In genomic region chr9:16618524-16618923, GRCh38 we compare ENCODE assay signal across 19 cellular contexts.
"Had no signal": no experiment of that assay in that cellular context is flagged by ENCODE, and none has a peak within 500 bp of the region (broad histone marks: within the 10 kb centered on the region; RNA-seq: fewer than 3 reads in every experiment).

No MANE protein-coding gene starts in this region.

- H3K9me3 ChIP-seq: suprapubic skin, transverse colon, vagina had no signal

- H3K36me3 ChIP-seq: suprapubic skin, transverse colon, vagina had no signal

- H3K4me3 ChIP-seq: smooth muscle cell, suprapubic skin, transverse colon, vagina had no signal

- H3K27ac ChIP-seq: suprapubic skin, vagina had no signal

- ATAC-seq: activated CD4-positive, alpha-beta T cell treated with anti-CD3 and anti-CD28 coated beads for 36 hours; left lobe of liver; right cardiac atrium; stimulated activated naive CD8-positive, alpha-beta T cell treated with anti-CD3 and anti-CD28 coated beads, Interleukin-15, amount 100 ng/mL, for 72 hours had no signal

- H3K4me3 Mint-ChIP-seq: activated CD4-positive, alpha-beta T cell treated with anti-CD3 and anti-CD28 coated beads for 36 hours; activated naive CD8-positive, alpha-beta T cell; nephron progenitor cell; stimulated activated naive CD8-positive, alpha-beta T cell treated with anti-CD3 and anti-CD28 coated beads, Interleukin-15, amount 100 ng/mL, for 72 hours had no signal

- H3K4me1 Mint-ChIP-seq: activated CD4-positive, alpha-beta T cell treated with anti-CD3 and anti-CD28 coated beads for 36 hours; stimulated activated naive CD8-positive, alpha-beta T cell treated with anti-CD3 and anti-CD28 coated beads, Interleukin-15, amount 100 ng/mL, for 72 hours had no signal

- H3K4me1 ChIP-seq: suprapubic skin had no signal

- H3K9me3 Mint-ChIP-seq: nephron progenitor cell; stimulated activated naive CD8-positive, alpha-beta T cell treated with anti-CD3 and anti-CD28 coated beads, Interleukin-15, amount 100 ng/mL, for 72 hours had no signal

- H3K27me3 ChIP-seq: suprapubic skin, transverse colon, vagina had no signal

- DNase-seq: activated CD4-positive, alpha-beta T cell treated with anti-CD3 and anti-CD28 coated beads for 36 hours; activated CD4-positive, alpha-beta T cell treated with anti-CD3 and anti-CD28 coated beads, Interleukin-2, amount 50 U/mL, for 48 hours; activated gamma-delta T cell treated with Interleukin-2 at 50 U/mL for 16 hours; amygdala; hypothalamus; islet precursor cell; midbrain; nephron progenitor cell; occipital lobe; right cardiac atrium; stimulated activated CD4-positive, alpha-beta T cell treated with anti-CD3 and anti-CD28 coated beads, Interleukin-4, amount 100 ng/mL, for 1 hour; stimulated activated naive CD8-positive, alpha-beta T cell treated with anti-CD3 and anti-CD28 coated beads, Interleukin-15, amount 100 ng/mL, for 72 hours; transverse colon had no signal

- H3K36me3 Mint-ChIP-seq: activated naive CD8-positive, alpha-beta T cell had no signal

- H3K27me3 Mint-ChIP-seq: activated CD4-positive, alpha-beta T cell treated with anti-CD3 and anti-CD28 coated beads for 36 hours; stimulated activated naive CD8-positive, alpha-beta T cell treated with anti-CD3 and anti-CD28 coated beads, Interleukin-15, amount 100 ng/mL, for 72 hours had no signal

- H3K27ac Mint-ChIP-seq: activated CD4-positive, alpha-beta T cell treated with anti-CD3 and anti-CD28 coated beads for 36 hours; activated naive CD8-positive, alpha-beta T cell; nephron progenitor cell; progenitor cell of endocrine pancreas; stimulated activated naive CD8-positive, alpha-beta T cell treated with anti-CD3 and anti-CD28 coated beads, Interleukin-15, amount 100 ng/mL, for 72 hours had no signal
